10 cellular contexts compared by ENCODE assay signal in genomic region chr7:141649137-141649864, GRCh38. TPM values are rescaled to one million over a fixed set of nuclear protein-coding genes. Genes with fewer than 3 reads are reported as not detected.
A peak's percentile ranks its signal among the peaks of the same experiment; 100 is the strongest.
DNase-seq lines count a peak whose midpoint lies in the region; ATAC-seq, FAIRE-seq and TF ChIP-seq lines count a peak whose summit lies in the region.
"Had no signal": no experiment of that assay in that cellular context is flagged by ENCODE, and none has a peak within 500 bp of the region (broad histone marks: within the 10 kb centered on the region; RNA-seq: fewer than 3 reads in every experiment).

No MANE protein-coding gene starts in this region.

- H3K4me1 ChIP-seq in kidney (ENCODE audit: control insufficient read depth in 1 of 2, insufficient read depth in 1 of 2, low read depth in 1 of 2, low read length in 2 of 2): peaks cover 11 to 28% of the 10 kb centered on the region in 2 donors

- peak; percentile 75 for FAIRE-seq in kidney (lab: Jason Lieb, UNC)

- H3K4me3 ChIP-seq in kidney (ENCODE audit: low read length in 2 of 2): peak overlapping the region in 1 of 2 donors; percentile 16

- POLR2A ChIA-PET in CD4-positive, alpha-beta T cell (lab: Charles Lee): no interaction called here

- H3K36me3 ChIP-seq in kidney (ENCODE audit: control insufficient read depth in 1 of 2, insufficient read depth in 2 of 2, low read length in 2 of 2): peaks cover 2 to 7% of the 10 kb centered on the region in 2 donors

- no peak for ATAC-seq in CD4-positive, alpha-beta T cell (ENCODE audit: poor library complexity)
- ATAC-seq in GM21360 (IDR thresholded peaks at IDR 0.05; ENCODE audit: unreplicated experiment) (peak; percentile 67), omental fat pad (ENCODE audit: low FRiP score) (no peak)

- TF ChIP-seq CTCF in CD4-positive, alpha-beta T cell (IDR thresholded peaks at IDR 0.05): no peak
- TF ChIP-seq CTCF in kidney (IDR thresholded peaks at IDR 0.05; ENCODE audit: borderline replicate concordance, extremely low read depth, insufficient read depth) (no peak), omental fat pad (IDR thresholded peaks at IDR 0.05) (no peak)

- CTCF ChIA-PET in CD4-positive, alpha-beta T cell (lab: Charles Lee): interaction anchor here (0.7 kb wide), 2 partner anchors 39 to 246 kb away, joined by 3 to 4 read pairs; no protein-coding TSS in a partner anchor

- no peak overlapping the region for H3K27ac ChIP-seq in CD4-positive, alpha-beta T cell (ENCODE audit: low read depth, low read length)
- peak overlapping the region; percentile 11 to 84 for H3K27ac ChIP-seq in kidney (ENCODE audit: low read depth in 2 of 2, low read length in 2 of 2)

- peaks cover 47% of the 10 kb centered on the region for H3K36me3 Mint-ChIP-seq in CD4-positive, alpha-beta T cell (ENCODE audit: low read depth)

- no peak for DNase-seq in CD4-positive, alpha-beta T cell
- DNase-seq in M059J (ENCODE audit: low read depth) (peak; percentile 20), kidney (no peak), omental fat pad (ENCODE audit: low spot score) (no peak), NCI-H146 treated with DMSO at 0.1 percent for 48 hours (lab: John Stamatoyannopoulos, UW; ENCODE audit: unreplicated experiment) (no peak), epidermal melanocyte (ENCODE audit: insufficient read length, low spot score) (no peak)
- no peak for DNase-seq in activated CD4-positive, alpha-beta T cell treated with anti-CD3 and anti-CD28 coated beads for 1 hour
- DNase-seq: activated CD4-positive, alpha-beta T cell treated with anti-CD3 and anti-CD28 coated beads for 4 hours had no signal

- H3K27me3 Mint-ChIP-seq in CD4-positive, alpha-beta T cell: no peaks in the 10 kb centered on the region

- H3K27me3 ChIP-seq in CD4-positive, alpha-beta T cell (ENCODE audit: control insufficient read depth, insufficient read depth, low read length): no peaks in the 10 kb centered on the region

- peak overlapping the region; percentile 72 for H3K27ac Mint-ChIP-seq in CD4-positive, alpha-beta T cell

- no peaks in the 10 kb centered on the region for H3K9me3 Mint-ChIP-seq in CD4-positive, alpha-beta T cell

- intact Hi-C loops in CD4-positive, alpha-beta T cell (cut with DNase I, micrococcal nuclease): no loop called here
- intact Hi-C loops in kidney (cut with DNase I): no loop called here

- no peak overlapping the region for H3K4me3 Mint-ChIP-seq in CD4-positive, alpha-beta T cell

- H3K4me1 Mint-ChIP-seq in CD4-positive, alpha-beta T cell (ENCODE audit: low read depth): peaks cover 7% of the 10 kb centered on the region

- H3K9ac ChIP-seq in kidney (ENCODE audit: low read length in 2 of 2): no peak overlapping the region
- H3K9ac ChIP-seq: KMS-11 had no signal

- no peaks in the 10 kb centered on the region for H3K9me3 ChIP-seq in CD4-positive, alpha-beta T cell (ENCODE audit: control insufficient read depth, low read length)
- no peaks in the 10 kb centered on the region for H3K9me3 ChIP-seq in kidney (ENCODE audit: control insufficient read depth in 1 of 2, low read length in 2 of 2)

RNA-seq across cellular contexts. Expression of gene DENND11, which starts 52.7 kb away (rescaled TPM):
- total RNA-seq in CD4-positive, alpha-beta T cell: 10 to 100 TPM; 39.2 to 41.1 TPM
- 8.1 and 10.7 TPM in 2 replicates for total RNA-seq in M059J (2014; rRNA removed; shearing (Covaris generic))
- total RNA-seq in kidney (22.6 TPM), omental fat pad (10 to 100 TPM; 12.4 to 28.4 (median 19.6) TPM)
- 6.1 TPM for polyA plus RNA-seq in kidney (ENCODE audit: insufficient read depth, low read depth, low replicate concordance)

RNA-seq across cellular contexts. Expression of gene WEE2, which starts 58.9 kb away (rescaled TPM):
- under 1 TPM; 0.08 to 0.14 TPM for total RNA-seq in CD4-positive, alpha-beta T cell
- not detected in 2 replicates for total RNA-seq in M059J (2014; rRNA removed; shearing (Covaris generic))
- total RNA-seq in kidney (0.06 TPM), omental fat pad (under 1 TPM in 1 of 4 donors, not detected in 3; 0.79 TPM)
- 0.13 TPM for polyA plus RNA-seq in kidney (ENCODE audit: insufficient read depth, low read depth, low replicate concordance)
